In the genomic region with DNA sequence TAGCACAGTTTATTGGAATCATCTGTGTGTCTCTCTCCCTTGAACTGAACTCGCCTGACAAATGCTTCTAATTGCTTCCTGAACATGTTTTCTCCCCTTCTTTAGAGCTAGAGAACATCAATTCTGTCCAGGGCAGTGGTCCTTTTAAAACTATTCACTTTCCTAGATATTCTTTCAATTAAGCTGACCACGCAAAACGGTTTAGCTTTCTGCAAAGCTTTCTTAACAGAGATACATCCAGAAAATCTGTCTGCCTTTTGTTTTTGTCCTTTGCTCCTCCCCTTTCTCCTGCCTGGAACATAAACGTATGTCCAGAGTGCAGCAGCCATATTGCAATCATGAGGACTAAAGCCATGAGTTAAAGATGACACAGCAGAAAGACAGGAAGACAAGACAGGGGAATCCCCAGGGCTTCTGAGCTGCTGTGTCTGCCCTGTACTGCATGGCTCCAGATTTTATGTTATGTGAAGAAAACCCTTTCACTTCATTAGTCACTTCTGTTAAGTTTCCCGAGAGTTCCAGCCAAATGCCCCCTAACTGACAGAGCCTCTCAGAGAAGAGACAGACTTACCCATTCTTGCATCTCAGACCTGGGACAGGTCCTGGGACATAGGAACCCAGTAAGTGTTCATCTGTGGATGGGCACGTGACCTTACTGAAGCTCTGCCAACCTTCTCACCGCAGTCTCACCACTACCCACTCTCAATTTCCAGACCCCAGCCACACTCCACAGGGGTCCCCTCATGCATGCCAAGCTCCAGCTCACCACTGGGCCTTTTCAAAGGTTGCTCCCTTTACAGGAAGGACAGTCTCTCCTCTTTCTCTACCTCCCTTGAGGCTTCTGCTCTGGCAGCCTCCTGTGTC, we compare ENCODE assay signal across 11 cellular contexts. TPM values are rescaled to one million over a fixed set of nuclear protein-coding genes. Genes with fewer than 3 reads are reported as not detected.
DNase-seq lines count a peak whose midpoint lies in the region; ATAC-seq lines count a peak whose summit lies in the region.
"Had no signal": no experiment of that assay in that cellular context is flagged by ENCODE, and none has a peak within 500 bp of the region (broad histone marks: within the 10 kb centered on the region; RNA-seq: fewer than 3 reads in every experiment).

No MANE protein-coding gene starts in this region.

- no peaks in the 10 kb centered on the region for H3K36me3 Mint-ChIP-seq in activated CD4-positive, alpha-beta T cell treated with anti-CD3 and anti-CD28 coated beads, Interleukin-2, amount 10 ng/mL, durations not matched to agents 24 days and 14 days (ENCODE audit: low read depth)
- H3K36me3 Mint-ChIP-seq in memory B cell, result peaks cover 9% of the 10 kb centered on the region
- H3K36me3 Mint-ChIP-seq: activated naive CD8-positive, alpha-beta T cell treated with anti-CD3 and anti-CD28 coated beads, Interleukin-2, amount 10 ng/mL, durations not matched to agents 7 days and 5 days had no signal

- ATAC-seq in GM21390 (IDR thresholded peaks at IDR 0.05; ENCODE audit: unreplicated experiment) (peak; percentile 57), memory B cell (ENCODE audit: low read depth) (peak; percentile 41)

- peaks cover 17% of the 10 kb centered on the region for H3K9me3 Mint-ChIP-seq in activated CD4-positive, alpha-beta T cell treated with anti-CD3 and anti-CD28 coated beads, Interleukin-2, amount 10 ng/mL, durations not matched to agents 24 days and 14 days
- H3K9me3 Mint-ChIP-seq in memory B cell, result peaks cover 17% of the 10 kb centered on the region
- H3K9me3 Mint-ChIP-seq: activated naive CD8-positive, alpha-beta T cell treated with anti-CD3 and anti-CD28 coated beads, Interleukin-2, amount 10 ng/mL, durations not matched to agents 7 days and 5 days had no signal

- peak overlapping the region; percentile 69 for H3K27ac Mint-ChIP-seq in activated CD4-positive, alpha-beta T cell treated with anti-CD3 and anti-CD28 coated beads, Interleukin-2, amount 10 ng/mL, durations not matched to agents 24 days and 14 days
- H3K27ac Mint-ChIP-seq in memory B cell, result no peak overlapping the region
- H3K27ac Mint-ChIP-seq: activated naive CD8-positive, alpha-beta T cell treated with anti-CD3 and anti-CD28 coated beads, Interleukin-2, amount 10 ng/mL, durations not matched to agents 7 days and 5 days had no signal

- H3K4me3 Mint-ChIP-seq in activated CD4-positive, alpha-beta T cell treated with anti-CD3 and anti-CD28 coated beads, Interleukin-2, amount 10 ng/mL, durations not matched to agents 24 days and 14 days, result no peak overlapping the region
- H3K4me3 Mint-ChIP-seq in memory B cell, result no peak overlapping the region
- H3K4me3 Mint-ChIP-seq: activated naive CD8-positive, alpha-beta T cell treated with anti-CD3 and anti-CD28 coated beads, Interleukin-2, amount 10 ng/mL, durations not matched to agents 7 days and 5 days had no signal

- DNase-seq in activated CD4-positive, alpha-beta T cell treated with anti-CD3 and anti-CD28 coated beads, Interleukin-2, amount 10 ng/mL, durations not matched to agents 24 days and 14 days, result peak; percentile 55
- no peak for DNase-seq in activated CD4-positive, alpha-beta T cell treated with anti-CD3 and anti-CD28 coated beads for 4 hours
- peak; percentile 30 for DNase-seq in RPMI8226
- DNase-seq in memory B cell (ENCODE audit: low spot score in 2 of 2), result no peak
- no peak for DNase-seq in pons (ENCODE audit: low spot score)
- DNase-seq in COLO668 (lab: John Stamatoyannopoulos, UW; ENCODE audit: unreplicated experiment), result no peak
- DNase-seq in NCI-H2227 (lab: John Stamatoyannopoulos, UW; ENCODE audit: unreplicated experiment), result no peak
- DNase-seq: activated naive CD8-positive, alpha-beta T cell treated with anti-CD3 and anti-CD28 coated beads, Interleukin-2, amount 10 ng/mL, durations not matched to agents 7 days and 5 days; AML-193; T-helper 9 cell had no signal

- H3K4me1 Mint-ChIP-seq in activated CD4-positive, alpha-beta T cell treated with anti-CD3 and anti-CD28 coated beads, Interleukin-2, amount 10 ng/mL, durations not matched to agents 24 days and 14 days, result peaks cover 12% of the 10 kb centered on the region
- H3K4me1 Mint-ChIP-seq in memory B cell, result peaks cover 5% of the 10 kb centered on the region
- H3K4me1 Mint-ChIP-seq: activated naive CD8-positive, alpha-beta T cell treated with anti-CD3 and anti-CD28 coated beads, Interleukin-2, amount 10 ng/mL, durations not matched to agents 7 days and 5 days had no signal

- intact Hi-C loops in activated CD4-positive, alpha-beta T cell treated with anti-CD3 and anti-CD28 coated beads, Interleukin-2, amount 10 ng/mL, durations not matched to agents 24 days and 14 days (cut with micrococcal nuclease), result no loop called here

- H3K27me3 Mint-ChIP-seq in activated CD4-positive, alpha-beta T cell treated with anti-CD3 and anti-CD28 coated beads, Interleukin-2, amount 10 ng/mL, durations not matched to agents 24 days and 14 days, result peaks cover 2% of the 10 kb centered on the region
- peaks cover 23% of the 10 kb centered on the region for H3K27me3 Mint-ChIP-seq in memory B cell
- H3K27me3 Mint-ChIP-seq: activated naive CD8-positive, alpha-beta T cell treated with anti-CD3 and anti-CD28 coated beads, Interleukin-2, amount 10 ng/mL, durations not matched to agents 7 days and 5 days had no signal

RNA-seq across cellular contexts. Expression of a gene that starts 35.0 kb away (rescaled TPM):
- not detected in 2 replicates for total RNA-seq in activated CD4-positive, alpha-beta T cell treated with anti-CD3 and anti-CD28 coated beads, Interleukin-2, amount 10 ng/mL, durations not matched to agents 24 days and 14 days
- total RNA-seq: activated naive CD8-positive, alpha-beta T cell treated with anti-CD3 and anti-CD28 coated beads, Interleukin-2, amount 10 ng/mL, durations not matched to agents 7 days and 5 days had no signal

Comparison
In these comparisons a context has a peak if more than half of its experiments do, and no peak if none do; other contexts are left out.
1. DNase-seq: peak in activated CD4-positive, alpha-beta T cell treated with anti-CD3 and anti-CD28 coated beads, Interleukin-2, amount 10 ng/mL, durations not matched to agents 24 days and 14 days (single experiment) and RPMI8226 (single experiment); none in activated CD4-positive, alpha-beta T cell treated with anti-CD3 and anti-CD28 coated beads for 4 hours (0 of 2), memory B cell (0 of 2), pons (single experiment), COLO668 (single experiment) and NCI-H2227 (single experiment).